Comparison of ENCODE assay signal across 14 cellular contexts in the genomic region with DNA sequence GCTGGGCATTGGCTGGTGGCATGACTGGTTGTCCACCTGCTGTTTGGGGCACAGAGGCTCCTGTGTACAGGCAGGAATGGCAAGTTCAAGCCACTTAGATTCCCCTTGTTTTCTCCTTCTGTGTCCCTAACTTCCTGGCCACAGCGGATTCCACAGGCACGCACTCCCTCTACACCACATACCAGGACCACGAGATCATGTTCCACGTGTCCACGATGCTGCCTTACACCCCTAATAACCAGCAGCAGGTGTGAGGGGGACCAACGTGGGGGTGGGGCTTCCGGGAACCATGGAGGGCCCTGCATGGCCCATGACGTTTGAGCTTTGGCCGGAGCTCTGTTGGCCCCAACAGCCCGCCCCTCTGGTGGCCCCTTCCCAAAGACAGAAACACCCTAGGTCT. TPM values are rescaled to one million over a fixed set of nuclear protein-coding genes. Genes with fewer than 3 reads are reported as not detected.
DNase-seq lines count a peak whose midpoint lies in the region; ATAC-seq, FAIRE-seq and TF ChIP-seq lines count a peak whose summit lies in the region.
"Had no signal": no experiment of that assay in that cellular context is flagged by ENCODE, and none has a peak within 500 bp of the region (broad histone marks: within the 10 kb centered on the region; RNA-seq: fewer than 3 reads in every experiment).

No MANE protein-coding gene starts in this region.

- H3K9me3 ChIP-seq in GM12878 (replicated peaks; ENCODE audit: control insufficient read depth, insufficient read depth, low read length), result no peaks in the 10 kb centered on the region
- no peaks in the 10 kb centered on the region for H3K9me3 ChIP-seq in neural progenitor cell (ENCODE audit: low read depth)
- H3K9me3 ChIP-seq in psoas muscle, result no peaks in the 10 kb centered on the region
- H3K9me3 ChIP-seq: pancreas had no signal

- POLR2A ChIA-PET in GM12878 (lab: Charles Lee), result interaction anchor here (1.1 kb wide), 1 partner anchor 29 kb away, joined by 4 read pairs; no protein-coding TSS in a partner anchor

- no peak overlapping the region for H3K27ac ChIP-seq in GM12878 (ENCODE audit: control insufficient read depth, insufficient read depth)
- no peak overlapping the region for H3K27ac ChIP-seq in neural progenitor cell
- H3K27ac ChIP-seq in psoas muscle, result no peak overlapping the region
- H3K27ac ChIP-seq: pancreas had no signal

- H3K4me3 Mint-ChIP-seq in HFFc6, result peak overlapping the region; percentile 53; the same call in 1 of the 2 replicates
- H3K4me3 Mint-ChIP-seq in neural progenitor cell, result no peak overlapping the region
- no peak overlapping the region for H3K4me3 Mint-ChIP-seq in activated CD8-positive, alpha-beta memory T cell treated with anti-CD3 and anti-CD28 coated beads, Interleukin-2, amount 10 ng/mL, durations not matched to agents 7 days and 5 days
- H3K4me3 Mint-ChIP-seq: T-helper 1 cell treated with Interleukin-12 subunit alpha and Interleukin-12 subunit beta and Interleukin-4 antibody, amounts not matched to agents 30 μg/mL and 1 μg/mL, for 36 hours had no signal

- BruUV-seq in GM12878 (replicated peaks; lab: Mats Ljungman, UMichigan), result no TSS peak

- SMC1A ChIA-PET in GM12878 (lab: Charles Lee; ENCODE audit: uncharacterized antibody, unreplicated experiment), result interaction anchor here (0.6 kb wide), 1 partner anchor 248 kb away, joined by 3 read pairs; no protein-coding TSS in a partner anchor

- no peak for TF ChIP-seq RAD21 in GM12878 (IDR thresholded peaks at IDR 0.05; ENCODE audit: insufficient read depth, low read depth, low read length)

- no peak for TF ChIP-seq EP300 in GM12878 (IDR thresholded peaks at IDR 0.05; ENCODE audit: borderline replicate concordance in 1 of 2, control insufficient read depth in 1 of 2, low read depth in 2 of 2, low read length in 2 of 2)

- WGBS in GM12878 (ENCODE audit: insufficient coverage, insufficient replicate concordance, low lambda C conversion rate, missing lambda C conversion rate), result 94% methylated on average over 10 of the region's 10 CpGs
- 43 to 49% (median 47%) methylated on average over 10 of the region's 10 CpGs for whole genome bisulfite sequencing in psoas muscle, 3 donors

- H3K4me2 ChIP-seq in GM12878 (ENCODE audit: control insufficient read depth, insufficient read depth) (no peak overlapping the region), neural progenitor cell (no peak overlapping the region)

- ATAC-seq in GM12878, result no peak
- no peak for ATAC-seq in GM21576 (IDR thresholded peaks at IDR 0.05; ENCODE audit: unreplicated experiment)
- no peak for ATAC-seq in activated CD8-positive, alpha-beta memory T cell treated with anti-CD3 and anti-CD28 coated beads, Interleukin-2, amount 10 ng/mL, durations not matched to agents 7 days and 5 days
- ATAC-seq in psoas muscle, result no peak
- ATAC-seq: pancreas had no signal

- H3K36me3 ChIP-seq in GM12878 (ENCODE audit: control insufficient read depth in 2 of 2, insufficient read depth in 2 of 2, low read length in 1 of 2) (peaks cover 16 to 43% of the 10 kb centered on the region in 2 experiments), neural progenitor cell (no peaks in the 10 kb centered on the region), psoas muscle (ENCODE audit: insufficient read depth in 1 of 2, low read depth in 1 of 2) (peaks cover 0 to 43% of the 10 kb centered on the region in 2 donors)
- H3K36me3 ChIP-seq: pancreas had no signal

- H3K4me1 ChIP-seq in GM12878 (ENCODE audit: control insufficient read depth, insufficient read depth, low read length), result peaks cover 18% of the 10 kb centered on the region
- no peaks in the 10 kb centered on the region for H3K4me1 ChIP-seq in neural progenitor cell
- no peaks in the 10 kb centered on the region for H3K4me1 ChIP-seq in psoas muscle
- H3K4me1 ChIP-seq: pancreas had no signal

- H3K36me3 Mint-ChIP-seq in HFFc6 (ENCODE audit: low read depth) (peaks cover 12% of the 10 kb centered on the region), neural progenitor cell (peaks cover 5% of the 10 kb centered on the region)
- H3K36me3 Mint-ChIP-seq in activated CD8-positive, alpha-beta memory T cell treated with anti-CD3 and anti-CD28 coated beads, Interleukin-2, amount 10 ng/mL, durations not matched to agents 7 days and 5 days, result peaks cover 28% of the 10 kb centered on the region
- H3K36me3 Mint-ChIP-seq: brain had no signal

- H3K79me2 ChIP-seq in GM12878 (ENCODE audit: control insufficient read depth, insufficient read depth, low read length), result peaks cover 18% of the 10 kb centered on the region
- H3K79me2 ChIP-seq in neural progenitor cell (ENCODE audit: low read depth), result no peaks in the 10 kb centered on the region

- H3K27me3 Mint-ChIP-seq in HFFc6 (ENCODE audit: insufficient read depth), result peaks cover 3% of the 10 kb centered on the region
- peaks cover 10% of the 10 kb centered on the region for H3K27me3 Mint-ChIP-seq in neural progenitor cell (ENCODE audit: insufficient read depth, low read depth)
- H3K27me3 Mint-ChIP-seq in activated CD8-positive, alpha-beta memory T cell treated with anti-CD3 and anti-CD28 coated beads, Interleukin-2, amount 10 ng/mL, durations not matched to agents 7 days and 5 days, result no peaks in the 10 kb centered on the region

- H3K4me1 Mint-ChIP-seq in HFFc6 (ENCODE audit: low read depth) (peaks cover 34% of the 10 kb centered on the region), neural progenitor cell (peaks cover 18% of the 10 kb centered on the region)
- H3K4me1 Mint-ChIP-seq in activated CD8-positive, alpha-beta memory T cell treated with anti-CD3 and anti-CD28 coated beads, Interleukin-2, amount 10 ng/mL, durations not matched to agents 7 days and 5 days, result peaks cover 23% of the 10 kb centered on the region

- H4K20me1 ChIP-seq in GM12878 (ENCODE audit: control insufficient read depth, insufficient read depth), result no peaks in the 10 kb centered on the region
- H4K20me1 ChIP-seq in neural progenitor cell (ENCODE audit: low read depth), result peaks cover 6% of the 10 kb centered on the region

- in situ Hi-C loops in GM12878 (cut with MboI), result no loop called here

- no peaks in the 10 kb centered on the region for H3K9me3 Mint-ChIP-seq in HFFc6
- H3K9me3 Mint-ChIP-seq in neural progenitor cell, result no peaks in the 10 kb centered on the region
- H3K9me3 Mint-ChIP-seq in activated CD8-positive, alpha-beta memory T cell treated with anti-CD3 and anti-CD28 coated beads, Interleukin-2, amount 10 ng/mL, durations not matched to agents 7 days and 5 days (ENCODE audit: low read depth), result no peaks in the 10 kb centered on the region
- H3K9me3 Mint-ChIP-seq: T-helper 1 cell treated with Interleukin-12 subunit alpha and Interleukin-12 subunit beta and Interleukin-4 antibody, amounts not matched to agents 30 μg/mL and 1 μg/mL, for 36 hours had no signal

- TF ChIP-seq POLR2A in GM12878 (IDR thresholded peaks at IDR 0.05; ENCODE audit: low read depth, low read length), result no peak

- no peak overlapping the region for H3K9ac ChIP-seq in GM12878 (ENCODE audit: control insufficient read depth, insufficient read depth, low read length)
- H3K9ac ChIP-seq in neural progenitor cell, result no peak overlapping the region

- RAD21 ChIA-PET in GM12878 (lab: Charles Lee; ENCODE audit: unreplicated experiment), result no interaction called here

- intact Hi-C loops in GM12878 (cut with micrococcal nuclease; ENCODE audit: unreplicated experiment), result no loop called here
- intact Hi-C loops in psoas muscle (cut with DNase I), result no loop called here

- H3K27me3 ChIP-seq in GM12878 (replicated peaks in 1 of 2; ENCODE audit: control insufficient read depth in 2 of 2, insufficient read depth in 2 of 2, low read length in 1 of 2), result no peaks in the 10 kb centered on the region
- peaks cover 34% of the 10 kb centered on the region for H3K27me3 ChIP-seq in neural progenitor cell
- peaks cover 0 to 16% (median 0%) of the 10 kb centered on the region in 3 donors for H3K27me3 ChIP-seq in psoas muscle (ENCODE audit: insufficient read depth in 3 of 3, low read length in 2 of 3)
- H3K27me3 ChIP-seq: pancreas had no signal

- no peaks in the 10 kb centered on the region for H3F3A ChIP-seq in neural progenitor cell (ENCODE audit: low read depth)

- DNase-seq in HFFc6, result peak; percentile 56
- DNase-seq in GM12878 (ENCODE audit: low read depth, low spot score), result no peak
- DNase-seq in neural progenitor cell (ENCODE audit: low spot score), result no peak
- no peak for DNase-seq in activated CD8-positive, alpha-beta memory T cell treated with anti-CD3 and anti-CD28 coated beads, Interleukin-2, amount 10 ng/mL, durations not matched to agents 7 days and 5 days
- no peak for DNase-seq in psoas muscle
- DNase-seq: erythroblast; NCI-H2081; stimulated activated CD4-positive, alpha-beta T cell treated with anti-CD3 and anti-CD28 coated beads, Interleukin-2, amount 100 ng/mL, for 48 hours had no signal

- no peak overlapping the region for H2AFZ ChIP-seq in GM12878 (ENCODE audit: control insufficient read depth, low read depth, low read length)
- no peak overlapping the region for H2AFZ ChIP-seq in neural progenitor cell (replicated peaks)

- TF ChIP-seq CTCF in HFFc6 (IDR thresholded peaks at IDR 0.05) (no peak), GM12878 (IDR thresholded peaks at IDR 0.05 in 2 of 3, conservative IDR thresholded peaks at IDR 0.05 in 1 of 3; ENCODE audit: control insufficient read depth in 2 of 3, extremely low read depth in 1 of 3, insufficient read depth in 1 of 3, low read depth in 3 of 3, low read length in 3 of 3) (no peak), neural progenitor cell (IDR thresholded peaks at IDR 0.05) (no peak), psoas muscle (IDR thresholded peaks at IDR 0.05) (no peak)

- CTCF ChIA-PET in GM12878 (lab: Yijun Ruan, JAX), result no interaction called here
- CTCF ChIA-PET in activated CD8-positive, alpha-beta memory T cell treated with anti-CD3 and anti-CD28 coated beads, Interleukin-2, amount 10 ng/mL, durations not matched to agents 7 days and 5 days (lab: Charles Lee), result no interaction called here

- H3K4me3 ChIP-seq in GM12878 (no peak overlapping the region), neural progenitor cell (no peak overlapping the region), psoas muscle (no peak overlapping the region)
- H3K4me3 ChIP-seq: pancreas had no signal

- H3K27ac Mint-ChIP-seq in HFFc6 (peak overlapping the region; percentile 86), neural progenitor cell (peak overlapping the region; percentile 37)
- no peak overlapping the region for H3K27ac Mint-ChIP-seq in activated CD8-positive, alpha-beta memory T cell treated with anti-CD3 and anti-CD28 coated beads, Interleukin-2, amount 10 ng/mL, durations not matched to agents 7 days and 5 days
- H3K27ac Mint-ChIP-seq: T-helper 1 cell treated with Interleukin-12 subunit alpha and Interleukin-12 subunit beta and Interleukin-4 antibody, amounts not matched to agents 30 μg/mL and 1 μg/mL, for 36 hours had no signal

- no peak for FAIRE-seq in GM12878 (lab: Jason Lieb, UNC)
- FAIRE-seq: H54, keratinocyte, pancreas had no signal

RNA-seq across cellular contexts. Expression of a gene that starts 7.8 kb away (rescaled TPM):
- total RNA-seq in HFFc6 (2021; fragmentation: NEBNext Ultra II Directional; extraction: Animal tissue kit (Norgen Biotek cat#: 25700)), result 10 to 100 TPM; 23.0 to 41.3 (median 38.3) TPM
- total RNA-seq in GM12878 (2013; cell fraction: nucleolus; rRNA removed), result 136 and 145 TPM in 2 replicates
- total RNA-seq in GM12878 (2014; rRNA removed) (51.7 and 61.2 TPM in 2 replicates), GM12878 (2014; rRNA removed; fragmentation: Illumina TruSeq; extraction: Trizol) (26.9 and 34.2 TPM in 2 replicates), GM12878 (2021) (132 and 139 TPM in 2 replicates), neural progenitor cell (ENCODE audit: low replicate concordance) (4.7 and 16.4 TPM in 2 replicates), psoas muscle (10 to 100 TPM; 10.1 to 15.6 (median 11.3) TPM)
- polyA plus RNA-seq in GM12878 (2011; ENCODE audit: low read depth), result 14.6 TPM
- polyA plus RNA-seq in GM12878 (2011; rRNA removed) (24.0 and 64.1 TPM in 2 replicates), GM12878 (2014; fragmentation: Illumina TruSeq; extraction: Trizol) (4.9 and 16.0 TPM in 2 replicates), GM12878 (2014; fragmentation: Nextera tagmentation; extraction: Ambion mirVana) (1 to 10 TPM; 1.0 to 5.5 TPM), GM12878 (2014; rRNA removed) (64.2 and 66.8 TPM in 2 replicates), GM12878 (2016; fragmentation: Nextera tagmentation; extraction: Ambion mirVana) (10 to 100 TPM; 18.3 to 32.7 TPM), psoas muscle (10 to 100 TPM in 2 of 3 donors, 1 to 10 TPM in 1; 7.9 to 17.4 (median 13.7) TPM)
- polyA plus RNA-seq in GM12878 (2011; cell fraction: cytosol; rRNA removed), result 72.9 and 124 TPM in 2 replicates
- polyA plus RNA-seq in GM12878 (2011; cell fraction: nucleus; rRNA removed), result 436 and 511 TPM in 2 replicates
- polyA plus RNA-seq in GM12878 (2012), result 69.0 and 88.3 TPM in 2 replicates
- 131 and 204 TPM in 2 replicates for polyA minus RNA-seq in GM12878 (2011; rRNA and poly(A)+ RNA removed)
- 70.8 and 88.3 TPM in 2 replicates for polyA minus RNA-seq in GM12878 (2011; cell fraction: cytosol; rRNA and poly(A)+ RNA removed)
- 87.9 and 144 TPM in 2 replicates for polyA minus RNA-seq in GM12878 (2011; cell fraction: nucleus; rRNA and poly(A)+ RNA removed)
- total RNA-seq in activated CD8-positive, alpha-beta memory T cell treated with anti-CD3 and anti-CD28 coated beads, Interleukin-2, amount 10 ng/mL, durations not matched to agents 7 days and 5 days, result 100 to 1,000 TPM; 188 to 267 TPM

RNA-seq across cellular contexts. Expression of a gene that starts 17.0 kb away (rescaled TPM):
- 10 to 100 TPM; 66.9 to 72.7 (median 69.5) TPM for total RNA-seq in HFFc6 (2021; fragmentation: NEBNext Ultra II Directional; extraction: Animal tissue kit (Norgen Biotek cat#: 25700))
- 91.6 and 99.8 TPM in 2 replicates for total RNA-seq in GM12878 (2013; cell fraction: nucleolus; rRNA removed)
- total RNA-seq in GM12878 (2014; rRNA removed) (28.1 and 33.6 TPM in 2 replicates), GM12878 (2014; rRNA removed; fragmentation: Illumina TruSeq; extraction: Trizol) (15.3 and 16.8 TPM in 2 replicates), GM12878 (2021) (51.7 and 56.4 TPM in 2 replicates), neural progenitor cell (ENCODE audit: low replicate concordance) (11.0 and 14.7 TPM in 2 replicates), psoas muscle (10 to 100 TPM; 48.7 to 72.6 (median 65.2) TPM)
- polyA plus RNA-seq in GM12878 (2011; ENCODE audit: low read depth), result 26.3 TPM
- polyA plus RNA-seq in GM12878 (2011; rRNA removed) (13.4 and 32.7 TPM in 2 replicates), GM12878 (2014; fragmentation: Illumina TruSeq; extraction: Trizol) (21.8 and 34.7 TPM in 2 replicates), GM12878 (2014; fragmentation: Nextera tagmentation; extraction: Ambion mirVana) (10 to 100 TPM in 1 of 2 experiments, 1 to 10 TPM in 1; 5.1 to 12.8 TPM), GM12878 (2014; rRNA removed) (37.4 and 60.0 TPM in 2 replicates), GM12878 (2016; fragmentation: Nextera tagmentation; extraction: Ambion mirVana) (10 to 100 TPM; 38.1 to 42.8 TPM), psoas muscle (10 to 100 TPM; 42.1 to 64.9 (median 64.0) TPM)
- 28.1 and 28.2 TPM in 2 replicates for polyA plus RNA-seq in GM12878 (2011; cell fraction: cytosol; rRNA removed)
- 205 and 257 TPM in 2 replicates for polyA plus RNA-seq in GM12878 (2011; cell fraction: nucleus; rRNA removed)
- polyA plus RNA-seq in GM12878 (2012), result 60.7 and 67.5 TPM in 2 replicates
- polyA minus RNA-seq in GM12878 (2011; rRNA and poly(A)+ RNA removed), result 35.8 and 49.0 TPM in 2 replicates
- 18.3 and 22.1 TPM in 2 replicates for polyA minus RNA-seq in GM12878 (2011; cell fraction: cytosol; rRNA and poly(A)+ RNA removed)
- polyA minus RNA-seq in GM12878 (2011; cell fraction: nucleus; rRNA and poly(A)+ RNA removed), result 82.5 and 108 TPM in 2 replicates
- 10 to 100 TPM; 81.3 to 82.0 TPM for total RNA-seq in activated CD8-positive, alpha-beta memory T cell treated with anti-CD3 and anti-CD28 coated beads, Interleukin-2, amount 10 ng/mL, durations not matched to agents 7 days and 5 days

RNA-seq across cellular contexts. Expression of a gene that starts 30.1 kb away (rescaled TPM):
- 10 to 100 TPM; 51.5 to 66.7 (median 57.3) TPM for total RNA-seq in HFFc6 (2021; fragmentation: NEBNext Ultra II Directional; extraction: Animal tissue kit (Norgen Biotek cat#: 25700))
- total RNA-seq in GM12878 (2013; cell fraction: nucleolus; rRNA removed), result 38.1 and 44.3 TPM in 2 replicates
- total RNA-seq in GM12878 (2014; rRNA removed), result 14.0 and 19.9 TPM in 2 replicates
- 5.4 and 7.3 TPM in 2 replicates for total RNA-seq in GM12878 (2014; rRNA removed; fragmentation: Illumina TruSeq; extraction: Trizol)
- total RNA-seq in GM12878 (2021), result 39.0 and 46.6 TPM in 2 replicates
- polyA plus RNA-seq in GM12878 (2011; ENCODE audit: low read depth), result 8.1 TPM
- 2.9 and 8.2 TPM in 2 replicates for polyA plus RNA-seq in GM12878 (2011; rRNA removed)
- 19.6 and 23.7 TPM in 2 replicates for polyA plus RNA-seq in GM12878 (2011; cell fraction: cytosol; rRNA removed)
- polyA plus RNA-seq in GM12878 (2011; cell fraction: nucleus; rRNA removed), result 93.1 and 120 TPM in 2 replicates
- 16.6 and 21.0 TPM in 2 replicates for polyA plus RNA-seq in GM12878 (2012)
- polyA plus RNA-seq in GM12878 (2014; fragmentation: Illumina TruSeq; extraction: Trizol), result 1.7 and 8.6 TPM in 2 replicates
- polyA plus RNA-seq in GM12878 (2014; fragmentation: Nextera tagmentation; extraction: Ambion mirVana), result under 1 TPM; 0.03 to 0.15 TPM
- 34.1 and 40.2 TPM in 2 replicates for polyA plus RNA-seq in GM12878 (2014; rRNA removed)
- 10 to 100 TPM in 1 of 2 experiments, 1 to 10 TPM in 1; 6.8 to 10.3 TPM for polyA plus RNA-seq in GM12878 (2016; fragmentation: Nextera tagmentation; extraction: Ambion mirVana)
- polyA minus RNA-seq in GM12878 (2011; rRNA and poly(A)+ RNA removed), result 12.1 and 24.9 TPM in 2 replicates
- polyA minus RNA-seq in GM12878 (2011; cell fraction: cytosol; rRNA and poly(A)+ RNA removed), result 17.2 and 18.4 TPM in 2 replicates
- polyA minus RNA-seq in GM12878 (2011; cell fraction: nucleus; rRNA and poly(A)+ RNA removed), result 29.3 and 54.2 TPM in 2 replicates
- total RNA-seq in neural progenitor cell (ENCODE audit: low replicate concordance), result 6.6 and 19.3 TPM in 2 replicates
- total RNA-seq in activated CD8-positive, alpha-beta memory T cell treated with anti-CD3 and anti-CD28 coated beads, Interleukin-2, amount 10 ng/mL, durations not matched to agents 7 days and 5 days, result 10 to 100 TPM; 54.9 to 57.1 TPM
- total RNA-seq in psoas muscle, result 10 to 100 TPM in 1 of 4 donors, 1 to 10 TPM in 3; 8.9 to 10.8 (median 9.7) TPM
- polyA plus RNA-seq in psoas muscle, result 10 to 100 TPM in 2 of 3 donors, 1 to 10 TPM in 1; 6.5 to 15.5 (median 11.4) TPM

RNA-seq across cellular contexts. Expression of a gene that starts 31.7 kb away (rescaled TPM):
- 10 to 100 TPM; 42.1 to 51.1 (median 46.5) TPM for total RNA-seq in HFFc6 (2021; fragmentation: NEBNext Ultra II Directional; extraction: Animal tissue kit (Norgen Biotek cat#: 25700))
- total RNA-seq in GM12878 (2013; cell fraction: nucleolus; rRNA removed), result 95.3 and 109 TPM in 2 replicates
- total RNA-seq in GM12878 (2014; rRNA removed), result 37.4 and 39.9 TPM in 2 replicates
- total RNA-seq in GM12878 (2014; rRNA removed; fragmentation: Illumina TruSeq; extraction: Trizol), result 13.6 and 15.1 TPM in 2 replicates
- 62.6 and 64.7 TPM in 2 replicates for total RNA-seq in GM12878 (2021)
- polyA plus RNA-seq in GM12878 (2011; ENCODE audit: low read depth), result 8.2 TPM
- 17.0 and 27.9 TPM in 2 replicates for polyA plus RNA-seq in GM12878 (2011; rRNA removed)
- 43.4 and 59.7 TPM in 2 replicates for polyA plus RNA-seq in GM12878 (2011; cell fraction: cytosol; rRNA removed)
- 80.4 and 99.7 TPM in 2 replicates for polyA plus RNA-seq in GM12878 (2011; cell fraction: nucleus; rRNA removed)
- 29.2 and 38.0 TPM in 2 replicates for polyA plus RNA-seq in GM12878 (2012)
- 6.6 and 14.0 TPM in 2 replicates for polyA plus RNA-seq in GM12878 (2014; fragmentation: Illumina TruSeq; extraction: Trizol)
- 1 to 10 TPM; 1.5 to 1.9 TPM for polyA plus RNA-seq in GM12878 (2014; fragmentation: Nextera tagmentation; extraction: Ambion mirVana)
- 51.8 and 58.7 TPM in 2 replicates for polyA plus RNA-seq in GM12878 (2014; rRNA removed)
- polyA plus RNA-seq in GM12878 (2016; fragmentation: Nextera tagmentation; extraction: Ambion mirVana), result 10 to 100 TPM; 22.1 to 27.3 TPM
- polyA minus RNA-seq in GM12878 (2011; rRNA and poly(A)+ RNA removed), result 31.5 and 53.3 TPM in 2 replicates
- 23.3 and 23.7 TPM in 2 replicates for polyA minus RNA-seq in GM12878 (2011; cell fraction: cytosol; rRNA and poly(A)+ RNA removed)
- 31.8 and 54.0 TPM in 2 replicates for polyA minus RNA-seq in GM12878 (2011; cell fraction: nucleus; rRNA and poly(A)+ RNA removed)
- 9.9 and 42.0 TPM in 2 replicates for total RNA-seq in neural progenitor cell (ENCODE audit: low replicate concordance)
- total RNA-seq in activated CD8-positive, alpha-beta memory T cell treated with anti-CD3 and anti-CD28 coated beads, Interleukin-2, amount 10 ng/mL, durations not matched to agents 7 days and 5 days, result 10 to 100 TPM; 71.0 to 73.3 TPM
- total RNA-seq in psoas muscle, result 10 to 100 TPM; 14.5 to 18.8 (median 16.8) TPM
- 10 to 100 TPM in 2 of 3 donors, 1 to 10 TPM in 1; 8.8 to 13.9 (median 10.7) TPM for polyA plus RNA-seq in psoas muscle

RNA-seq across cellular contexts. Expression of a gene that starts 50.1 kb away (rescaled TPM):
- under 1 TPM in 3 of 6 experiments, not detected in 3; 0.16 to 0.31 (median 0.30) TPM for total RNA-seq in HFFc6 (2021; fragmentation: NEBNext Ultra II Directional; extraction: Animal tissue kit (Norgen Biotek cat#: 25700))
- total RNA-seq in GM12878 (2013; cell fraction: nucleolus; rRNA removed), result 0.42 and 0.67 TPM in 2 replicates
- 0.16 and 0.23 TPM in 2 replicates for total RNA-seq in GM12878 (2014; rRNA removed)
- not detected in 2 replicates for total RNA-seq in GM12878 (2014; rRNA removed; fragmentation: Illumina TruSeq; extraction: Trizol)
- 0.29 and 0.54 TPM in 2 replicates for total RNA-seq in GM12878 (2021)
- not detected for polyA plus RNA-seq in GM12878 (2011; ENCODE audit: low read depth)
- polyA plus RNA-seq in GM12878 (2011; rRNA removed), result not detected in 2 replicates
- polyA plus RNA-seq in GM12878 (2011; cell fraction: cytosol; rRNA removed), result 0.08 TPM in 1 of 2 replicates, not detected in the other
- polyA plus RNA-seq in GM12878 (2011; cell fraction: nucleus; rRNA removed), result 0.16 and 0.46 TPM in 2 replicates
- polyA plus RNA-seq in GM12878 (2012), result 0.08 and 0.80 TPM in 2 replicates
- polyA plus RNA-seq in GM12878 (2014; fragmentation: Illumina TruSeq; extraction: Trizol), result not detected in 2 replicates
- polyA plus RNA-seq in GM12878 (2014; fragmentation: Nextera tagmentation; extraction: Ambion mirVana), result under 1 TPM in 1 of 2 experiments, not detected in 1; 0.11 TPM
- polyA plus RNA-seq in GM12878 (2014; rRNA removed), result 0.15 TPM in 1 of 2 replicates, not detected in the other
- polyA plus RNA-seq in GM12878 (2016; fragmentation: Nextera tagmentation; extraction: Ambion mirVana), result not detected
- 1.4 TPM in 1 of 2 replicates, not detected in the other for polyA minus RNA-seq in GM12878 (2011; rRNA and poly(A)+ RNA removed)
- not detected in 2 replicates for polyA minus RNA-seq in GM12878 (2011; cell fraction: cytosol; rRNA and poly(A)+ RNA removed)
- polyA minus RNA-seq in GM12878 (2011; cell fraction: nucleus; rRNA and poly(A)+ RNA removed), result not detected in 2 replicates
- total RNA-seq in neural progenitor cell (ENCODE audit: low replicate concordance), result 0.34 TPM in 1 of 2 replicates, not detected in the other
- total RNA-seq in activated CD8-positive, alpha-beta memory T cell treated with anti-CD3 and anti-CD28 coated beads, Interleukin-2, amount 10 ng/mL, durations not matched to agents 7 days and 5 days, result 1 to 10 TPM in 1 of 2 experiments, under 1 TPM in 1; 0.80 to 1.1 TPM
- total RNA-seq in psoas muscle, result under 1 TPM in 3 of 4 donors, not detected in 1; 0.19 to 0.56 (median 0.27) TPM
- polyA plus RNA-seq in psoas muscle, result 1 to 10 TPM in 1 of 3 donors, under 1 TPM in 2; 0.22 to 1.4 (median 0.99) TPM
